ENCODE assay signal across 12 cellular contexts in genomic region chr6:12137480-12137879, GRCh38.
DNase-seq lines count a peak whose midpoint lies in the region; ATAC-seq, FAIRE-seq and TF ChIP-seq lines count a peak whose summit lies in the region.
"Had no signal": no experiment of that assay in that cellular context is flagged by ENCODE, and none has a peak within 500 bp of the region (broad histone marks: within the 10 kb centered on the region; RNA-seq: fewer than 3 reads in every experiment).

No MANE protein-coding gene starts in this region.

- in situ Hi-C loops in mammary epithelial cell (cut with MboI; ENCODE audit: low sequenced_read_pairs in 2 of 2) = no loop called here

- no peak overlapping the region for H2AFZ ChIP-seq in mammary epithelial cell (ENCODE audit: low read depth, low read length)

- 100% methylated on average over 1 of the region's 1 CpG for WGBS in mammary epithelial cell (ENCODE audit: low coverage, missing lambda C conversion rate)

- no peaks in the 10 kb centered on the region for H4K20me1 ChIP-seq in mammary epithelial cell (ENCODE audit: insufficient read depth, low read length)

- dilution Hi-C loops in mammary epithelial cell (cut with HindIII; ENCODE audit: low sequenced_read_pairs) = no loop called here

- H3K4me3 Mint-ChIP-seq in glutamatergic neuron (ENCODE audit: unreplicated experiment) = no peak overlapping the region
- H3K4me3 Mint-ChIP-seq: natural killer cell had no signal

- H3K79me2 ChIP-seq in mammary epithelial cell (ENCODE audit: insufficient read depth, low read length) = no peaks in the 10 kb centered on the region

- intact Hi-C loops in mammary epithelial cell (cut with micrococcal nuclease) = no loop called here

- no peak overlapping the region for H3K27ac Mint-ChIP-seq in glutamatergic neuron (ENCODE audit: unreplicated experiment)
- H3K27ac Mint-ChIP-seq: natural killer cell had no signal

- H3K4me3 ChIP-seq in mammary epithelial cell (replicated peaks in 1 of 3; ENCODE audit: insufficient read depth in 1 of 3, low read depth in 2 of 3, low read length in 3 of 3) = no peak overlapping the region

- TF ChIP-seq POLR2A in H54 (IDR thresholded peaks at IDR 0.05; ENCODE audit: low read depth, low read length) = no peak

- no peaks in the 10 kb centered on the region for H3K4me1 Mint-ChIP-seq in glutamatergic neuron (ENCODE audit: low read depth, unreplicated experiment)

- peak; percentile 59 for DNase-seq in A172 (ENCODE audit: low spot score)
- DNase-seq in H54 (ENCODE audit: insufficient read length, low spot score) = no peak
- peak; percentile 37 for DNase-seq in mammary epithelial cell
- DNase-seq in kidney tubule cell (ENCODE audit: low spot score) = peak; percentile 25
- no peak for DNase-seq in activated naive CD4-positive, alpha-beta T cell treated with anti-CD3 and anti-CD28 coated beads, Interleukin-2, amount 50 U/mL, for 16 hours
- DNase-seq in GM19240 (ENCODE audit: insufficient read length, low spot score) = no peak
- DNase-seq in glutamatergic neuron = no peak
- DNase-seq: CD4-positive, alpha-beta memory T cell; natural killer cell; NCI-H2227 treated with DMSO at 0.1 percent for 48 hours; T-helper 9 cell had no signal

- peaks cover 8% of the 10 kb centered on the region for H3K4me1 ChIP-seq in mammary epithelial cell (ENCODE audit: insufficient read depth, low read length)

- no peak for ATAC-seq in HG03460 (IDR thresholded peaks at IDR 0.05; ENCODE audit: unreplicated experiment)
- ATAC-seq: natural killer cell had no signal

- peaks cover 4% of the 10 kb centered on the region for H3K36me3 ChIP-seq in mammary epithelial cell (ENCODE audit: insufficient read depth, low read length)

- no peaks in the 10 kb centered on the region for H3K9me3 ChIP-seq in mammary epithelial cell (replicated peaks; ENCODE audit: insufficient read depth, low read length)

- H3K9me3 Mint-ChIP-seq in glutamatergic neuron (ENCODE audit: unreplicated experiment) = peaks cover 2% of the 10 kb centered on the region
- H3K9me3 Mint-ChIP-seq: natural killer cell had no signal

- no peaks in the 10 kb centered on the region for H3K27me3 Mint-ChIP-seq in glutamatergic neuron (ENCODE audit: unreplicated experiment)
- H3K27me3 Mint-ChIP-seq: CD4-positive, alpha-beta memory T cell had no signal

- BruUV-seq in mammary epithelial cell (replicated peaks; lab: Mats Ljungman, UMichigan) = no TSS peak

- FAIRE-seq in H54 (lab: Jason Lieb, UNC) = peak; percentile 85

- H3K9ac ChIP-seq in mammary epithelial cell (ENCODE audit: insufficient read depth, low read length) = no peak overlapping the region

- H3K36me3 Mint-ChIP-seq in glutamatergic neuron (ENCODE audit: unreplicated experiment) = peaks cover 31% of the 10 kb centered on the region
- H3K36me3 Mint-ChIP-seq: natural killer cell had no signal

- H3K4me2 ChIP-seq in mammary epithelial cell (ENCODE audit: insufficient read depth, low read depth, low read length) = no peak overlapping the region

- CTCF ChIA-PET in mammary epithelial cell (lab: Charles Lee; ENCODE audit: low non-redundant PET) = no interaction called here

- H3K27me3 ChIP-seq in mammary epithelial cell (ENCODE audit: insufficient read depth, low read length) = no peaks in the 10 kb centered on the region

- TF ChIP-seq CTCF in mammary epithelial cell (conservative IDR thresholded peaks at IDR 0.05 in 1 of 2, IDR thresholded peaks at IDR 0.05 in 1 of 2; ENCODE audit: extremely low read depth in 1 of 2, insufficient read depth in 1 of 2, low read depth in 1 of 2, low read length in 2 of 2) (no peak), glutamatergic neuron (IDR thresholded peaks at IDR 0.05; ENCODE audit: partially characterized antibody, unreplicated experiment) (no peak)

- H3K27ac ChIP-seq in mammary epithelial cell (ENCODE audit: insufficient read depth, low read depth, low read length) = peak overlapping the region; percentile 12

Comparison
In these comparisons a context has a peak if more than half of its experiments do, and no peak if none do; other contexts are left out.
1. DNase-seq: peak in A172 (single experiment), mammary epithelial cell (single experiment) and kidney tubule cell (single experiment); none in H54 (single experiment), activated naive CD4-positive, alpha-beta T cell treated with anti-CD3 and anti-CD28 coated beads, Interleukin-2, amount 50 U/mL, for 16 hours (single experiment), GM19240 (single experiment) and glutamatergic neuron (single experiment).